ENCODE assay signal across 15 cellular contexts in the genomic region with DNA sequence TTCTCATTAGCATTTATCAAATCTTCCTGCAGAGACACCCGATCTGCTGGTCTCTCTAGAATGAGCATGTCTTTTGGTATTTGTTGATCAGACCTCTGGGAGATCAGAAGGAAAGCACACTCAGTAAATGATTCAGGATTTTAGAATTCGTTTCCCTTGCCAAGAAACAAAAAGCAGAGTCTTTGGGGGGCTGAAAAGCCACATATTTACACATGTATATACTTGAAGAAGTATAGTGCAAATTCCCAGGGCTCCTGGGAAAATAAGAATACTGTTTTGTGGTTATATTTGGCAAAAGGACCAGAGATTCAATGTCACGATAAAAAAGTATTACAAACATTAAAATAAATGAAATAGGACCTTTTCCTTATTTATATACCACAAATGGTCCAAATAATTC.
A peak's percentile ranks its signal among the peaks of the same experiment; 100 is the strongest.
DNase-seq lines count a peak whose midpoint lies in the region; ATAC-seq and TF ChIP-seq lines count a peak whose summit lies in the region.
"Had no signal": no experiment of that assay in that cellular context is flagged by ENCODE, and none has a peak within 500 bp of the region (broad histone marks: within the 10 kb centered on the region; RNA-seq: fewer than 3 reads in every experiment).

No MANE protein-coding gene starts in this region.

- TF ChIP-seq CTCF in retinal pigment epithelial cell (conservative IDR thresholded peaks at IDR 0.05; ENCODE audit: low read depth, low read length) = no peak
- TF ChIP-seq CTCF in mucosa of descending colon (IDR thresholded peaks at IDR 0.05) = no peak

- H3K9me3 ChIP-seq in MG63 (no peaks in the 10 kb centered on the region), mucosa of descending colon (no peaks in the 10 kb centered on the region)

- H3K36me3 ChIP-seq in MG63 = no peaks in the 10 kb centered on the region
- no peaks in the 10 kb centered on the region for H3K36me3 ChIP-seq in mucosa of descending colon (ENCODE audit: low read depth)

- intact Hi-C loops in mucosa of descending colon (cut with DNase I, micrococcal nuclease) = no loop called here

- peak; percentile 2 for DNase-seq in Daoy (ENCODE audit: low read depth)
- peak; percentile 1 for DNase-seq in MG63
- no peak for DNase-seq in epithelial cell of prostate (ENCODE audit: low read depth, low spot score)
- DNase-seq in retinal pigment epithelial cell (ENCODE audit: low read depth) = peak; percentile 34
- no peak for DNase-seq in SKM-1 (lab: John Stamatoyannopoulos, UW; ENCODE audit: unreplicated experiment)
- no peak for DNase-seq in mucosa of descending colon
- DNase-seq: activated CD4-positive, alpha-beta memory T cell treated with anti-CD3 and anti-CD28 coated beads, Interleukin-2, amount 10 ng/mL, durations not matched to agents 7 days and 5 days; activated naive CD4-positive, alpha-beta T cell treated with anti-CD3 and anti-CD28 coated beads, Interleukin-2, amount 50 U/mL, for 16 hours; DMS153; effector memory CD4-positive, alpha-beta T cell; naive thymus-derived CD8-positive, alpha-beta T cell; NCI-H1105 treated with DMSO at 0.1 percent for 48 hours; stimulated activated CD4-positive, alpha-beta T cell treated with anti-CD3 and anti-CD28 coated beads, Interleukin-12 subunit alpha, Interleukin-12 subunit beta, amount 100 ng/mL, for 4 hours had no signal

- H3K4me3 ChIP-seq in MG63 = no peak overlapping the region
- no peak overlapping the region for H3K4me3 ChIP-seq in retinal pigment epithelial cell (ENCODE audit: low read length)
- H3K4me3 ChIP-seq in mucosa of descending colon = no peak overlapping the region

- peak overlapping the region; percentile 13 for H3K27ac ChIP-seq in epithelial cell of prostate

- no peaks in the 10 kb centered on the region for H3K27me3 ChIP-seq in MG63

- no peak for ATAC-seq in HG03460 (IDR thresholded peaks at IDR 0.05; ENCODE audit: unreplicated experiment)
- no peak for ATAC-seq in mucosa of descending colon
- ATAC-seq in GM18511 (IDR thresholded peaks at IDR 0.05; ENCODE audit: unreplicated experiment) = no peak
- ATAC-seq: naive thymus-derived CD8-positive, alpha-beta T cell had no signal

- no peaks in the 10 kb centered on the region for H3K4me1 ChIP-seq in mucosa of descending colon (ENCODE audit: low read depth)

Comparison
In these comparisons a context has a peak if more than half of its experiments do, and no peak if none do; other contexts are left out.
1. DNase-seq: peak in Daoy (single experiment), MG63 (single experiment) and retinal pigment epithelial cell (single experiment); none in epithelial cell of prostate (single experiment), SKM-1 (single experiment) and mucosa of descending colon (0 of 3).